ENCODE assay signal across 9 cellular contexts in genomic region chr13:99495478-99496321, GRCh38. TPM values are rescaled to one million over a fixed set of nuclear protein-coding genes. Genes with fewer than 3 reads are reported as not detected.
DNase-seq lines count a peak whose midpoint lies in the region; ATAC-seq, FAIRE-seq and TF ChIP-seq lines count a peak whose summit lies in the region.
"Had no signal": no experiment of that assay in that cellular context is flagged by ENCODE, and none has a peak within 500 bp of the region (broad histone marks: within the 10 kb centered on the region; RNA-seq: fewer than 3 reads in every experiment).

No MANE protein-coding gene starts in this region.

- intact Hi-C loops in endothelial cell of umbilical vein (cut with micrococcal nuclease) = loop anchor here (5.0 kb wide), 1 partner anchor 293 kb away; the partner anchor contains the start of gene UBAC2

- peaks cover 7% of the 10 kb centered on the region for H3K4me1 Mint-ChIP-seq in glutamatergic neuron (ENCODE audit: low read depth, unreplicated experiment)

- TF ChIP-seq CTCF in endothelial cell of umbilical vein (IDR thresholded peaks at IDR 0.05; ENCODE audit: extremely low read depth in 1 of 2, insufficient read depth in 1 of 2, low read depth in 1 of 2, low read length in 2 of 2) = no peak
- TF ChIP-seq CTCF in glutamatergic neuron (IDR thresholded peaks at IDR 0.05; ENCODE audit: partially characterized antibody, unreplicated experiment) = no peak

- peak overlapping the region; percentile 64 for H2AFZ ChIP-seq in endothelial cell of umbilical vein (ENCODE audit: low read depth, low read length)

- dilution Hi-C loops in endothelial cell of umbilical vein (cut with MboI; ENCODE audit: extremely low pct_ligation_motif_present, low sequenced_read_pairs) = no loop called here

- WGBS in small intestine, 3 donors = 18 to 62% (median 24%) methylated on average over 10 of the region's 10 CpGs

- BruUV-seq in endothelial cell of umbilical vein (replicated peaks; lab: Mats Ljungman, UMichigan) = no TSS peak

- no peaks in the 10 kb centered on the region for H3K79me2 ChIP-seq in endothelial cell of umbilical vein (ENCODE audit: control insufficient read depth, insufficient read depth, low read length)

- no peak overlapping the region for H3K27ac Mint-ChIP-seq in glutamatergic neuron (ENCODE audit: unreplicated experiment)

- DNase-seq in GM03348 (ENCODE audit: low spot score) = peak; percentile 16
- peak; percentile 26 for DNase-seq in LoVo (ENCODE audit: low spot score)
- DNase-seq in endothelial cell of umbilical vein (ENCODE audit: low read depth, low spot score) = no peak
- peak; percentile 58 for DNase-seq in small intestine
- no peak for DNase-seq in glutamatergic neuron
- no peak for DNase-seq in NK-92 treated with Interleukin-12 subunit alpha and Interleukin-12 subunit beta, amount 100 ng/mL, for 24 hours (lab: John Stamatoyannopoulos, UW)
- DNase-seq: NCI-H446 treated with DMSO at 0.1 percent for 48 hours had no signal

- no peak for TF ChIP-seq POLR2A in endothelial cell of umbilical vein (IDR thresholded peaks at IDR 0.05; ENCODE audit: low read depth, low read length)

- CTCF ChIA-PET in endothelial cell of umbilical vein (lab: Charles Lee) = interaction anchor here (1.2 to 1.3 kb wide), 2 partner anchors 10 to 12 kb away, joined by 3 to 4 read pairs; no protein-coding TSS in a partner anchor

- H3K4me1 ChIP-seq in endothelial cell of umbilical vein (ENCODE audit: control insufficient read depth, extremely low read depth, insufficient read depth, low read length) (peaks cover 10% of the 10 kb centered on the region), small intestine (ENCODE audit: control insufficient read depth in 2 of 2, insufficient read depth in 1 of 2, low read depth in 1 of 2, low read length in 1 of 2) (peaks cover 4 to 5% of the 10 kb centered on the region in 2 donors)

- H3K27ac ChIP-seq in endothelial cell of umbilical vein (ENCODE audit: insufficient read depth, low read depth, low read length) = no peak overlapping the region
- H3K27ac ChIP-seq in small intestine (ENCODE audit: low read depth in 1 of 2, low read length in 1 of 2) = peak overlapping the region; percentile 82 to 93

- FAIRE-seq in endothelial cell of umbilical vein (lab: Jason Lieb, UNC) = no peak
- FAIRE-seq in small intestine (lab: Jason Lieb, UNC) = no peak

- no peaks in the 10 kb centered on the region for H3K36me3 Mint-ChIP-seq in glutamatergic neuron (ENCODE audit: unreplicated experiment)

- no peaks in the 10 kb centered on the region for H4K20me1 ChIP-seq in endothelial cell of umbilical vein (replicated peaks; ENCODE audit: control insufficient read depth, extremely low read depth, insufficient read depth, low read length)

- no peaks in the 10 kb centered on the region for H3K27me3 Mint-ChIP-seq in glutamatergic neuron (ENCODE audit: unreplicated experiment)

- H3K4me3 ChIP-seq in endothelial cell of umbilical vein (replicated peaks in 1 of 3; ENCODE audit: insufficient read depth in 1 of 3, low read depth in 1 of 3, low read length in 3 of 3) (no peak overlapping the region), small intestine (ENCODE audit: low read depth in 1 of 2, low read length in 2 of 2) (peak overlapping the region in 1 of 2 donors; percentile 58)

- no peaks in the 10 kb centered on the region for H3K9me1 ChIP-seq in endothelial cell of umbilical vein (replicated peaks; ENCODE audit: control insufficient read depth, extremely low read depth, insufficient read depth, low read length)

- no peak overlapping the region for H3K9ac ChIP-seq in endothelial cell of umbilical vein (replicated peaks; ENCODE audit: extremely low read depth, insufficient read depth, low read length)

- no peak overlapping the region for H3K4me3 Mint-ChIP-seq in glutamatergic neuron (ENCODE audit: unreplicated experiment)

- H3K9me3 Mint-ChIP-seq in glutamatergic neuron (ENCODE audit: unreplicated experiment) = peaks cover 7% of the 10 kb centered on the region

- no peaks in the 10 kb centered on the region for H3K36me3 ChIP-seq in endothelial cell of umbilical vein (ENCODE audit: control insufficient read depth in 2 of 2, extremely low read depth in 1 of 2, insufficient read depth in 2 of 2, low read length in 2 of 2)
- no peaks in the 10 kb centered on the region for H3K36me3 ChIP-seq in small intestine (ENCODE audit: control insufficient read depth in 2 of 2, insufficient read depth in 2 of 2, low read length in 2 of 2)

- ATAC-seq in GM19397 (IDR thresholded peaks at IDR 0.05; ENCODE audit: unreplicated experiment) (no peak), HG03457 (IDR thresholded peaks at IDR 0.05; ENCODE audit: unreplicated experiment) (no peak)

- POLR2A ChIA-PET in endothelial cell of umbilical vein (lab: Charles Lee) = no interaction called here

- no peak overlapping the region for H3K4me2 ChIP-seq in endothelial cell of umbilical vein (ENCODE audit: insufficient read depth, low read length)

- H3K27me3 ChIP-seq in endothelial cell of umbilical vein (ENCODE audit: control insufficient read depth in 2 of 2, insufficient read depth in 2 of 2, low read length in 2 of 2) (no peaks in the 10 kb centered on the region), small intestine (ENCODE audit: control insufficient read depth in 2 of 2, insufficient read depth in 2 of 2, low read length in 2 of 2) (no peaks in the 10 kb centered on the region)

- H3K9me3 ChIP-seq in endothelial cell of umbilical vein (replicated peaks; ENCODE audit: control insufficient read depth, insufficient read depth, low read length) (no peaks in the 10 kb centered on the region), small intestine (ENCODE audit: control insufficient read depth, low read depth) (no peaks in the 10 kb centered on the region)

TF ChIP-seq in endothelial cell of umbilical vein, 7 proteins besides CTCF, POLR2A, EP300 and RAD21:
- TF ChIP-seq EZH2 (IDR thresholded peaks at IDR 0.05; ENCODE audit: borderline replicate concordance, low read depth, low read length, severe bottlenecking) (no peak), POLR2AphosphoS5 (IDR thresholded peaks at IDR 0.05; ENCODE audit: insufficient read depth, low read depth, low read length) (no peak), GATA2 (IDR thresholded peaks at IDR 0.05; ENCODE audit: insufficient read depth, insufficient read length, low read depth, low read length) (no peak), FOS (IDR thresholded peaks at IDR 0.05; ENCODE audit: borderline replicate concordance, insufficient read depth, low read length) (no peak), JUN (IDR thresholded peaks at IDR 0.05; ENCODE audit: borderline replicate concordance, insufficient read depth, insufficient read length, low read depth) (no peak)

RNA-seq across cellular contexts. Expression of gene TM9SF2, which starts 5.6 kb away (rescaled TPM):
- 85.9 and 90.0 TPM in 2 replicates for total RNA-seq in endothelial cell of umbilical vein
- polyA plus RNA-seq in endothelial cell of umbilical vein = 63.2 and 76.0 TPM in 2 replicates
- 49.6 and 49.7 TPM in 2 replicates for polyA plus RNA-seq in endothelial cell of umbilical vein (2011; cell fraction: cytosol; rRNA removed)
- 41.0 and 51.4 TPM in 2 replicates for polyA plus RNA-seq in endothelial cell of umbilical vein (2011; cell fraction: nucleus; rRNA removed)
- 73.3 and 83.8 TPM in 2 replicates for polyA plus RNA-seq in endothelial cell of umbilical vein (2012)
- 104 and 121 TPM in 2 replicates for polyA minus RNA-seq in endothelial cell of umbilical vein
- 70.8 TPM for polyA minus RNA-seq in endothelial cell of umbilical vein (2011; cell fraction: cytosol; rRNA and poly(A)+ RNA removed)
- 42.1 and 51.5 TPM in 2 replicates for polyA minus RNA-seq in endothelial cell of umbilical vein (2011; cell fraction: nucleus; rRNA and poly(A)+ RNA removed)
- 100 to 1,000 TPM in 1 of 3 donors, 10 to 100 TPM in 2; 35.6 to 144 (median 40.8) TPM for polyA plus RNA-seq in small intestine
- 74.1 TPM for total RNA-seq in glutamatergic neuron (ENCODE audit: unreplicated experiment)

Comparison
In these comparisons a context has a peak if more than half of its experiments do, and no peak if none do; other contexts are left out.
1. DNase-seq: peak in GM03348 (single experiment), LoVo (single experiment) and small intestine (single experiment); none in endothelial cell of umbilical vein (single experiment), glutamatergic neuron (single experiment) and NK-92 treated with Interleukin-12 subunit alpha and Interleukin-12 subunit beta, amount 100 ng/mL, for 24 hours (single experiment).